Comparison of ENCODE assay signal across 8 cellular contexts in the genomic region with DNA sequence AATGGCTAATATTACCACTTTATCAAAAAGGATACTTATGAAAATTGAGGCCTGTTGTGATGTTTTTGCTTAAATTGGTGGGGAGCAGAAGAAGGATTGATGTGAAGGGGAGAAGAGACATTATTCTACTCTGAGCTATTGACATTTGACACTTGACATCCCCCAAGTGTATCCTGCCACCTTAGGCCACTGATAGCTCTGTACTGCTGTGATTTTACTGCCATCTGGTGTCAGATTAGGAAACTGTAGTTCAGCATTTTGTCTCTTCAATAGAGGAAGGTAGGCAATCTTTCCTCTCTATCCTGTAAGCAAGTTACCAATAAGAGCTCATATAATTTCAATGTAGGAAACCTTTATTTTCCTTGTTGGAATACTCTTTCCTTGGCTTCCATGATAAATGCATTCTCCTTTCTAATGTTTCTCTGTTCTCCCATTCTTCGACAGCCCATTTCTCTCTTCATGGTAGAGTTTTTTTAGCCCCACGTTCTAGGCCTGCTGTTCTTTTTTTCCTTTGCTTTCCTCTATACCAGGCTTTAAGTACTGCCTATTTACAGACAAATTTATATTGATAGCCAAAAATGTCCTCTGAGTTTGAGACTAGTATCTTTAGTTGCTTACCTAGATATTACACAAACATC. TPM values are rescaled to one million over a fixed set of nuclear protein-coding genes. Genes with fewer than 3 reads are reported as not detected.
DNase-seq lines count a peak whose midpoint lies in the region; ATAC-seq, FAIRE-seq and TF ChIP-seq lines count a peak whose summit lies in the region.

No MANE protein-coding gene starts in this region.

- H3K36me3 ChIP-seq in thoracic aorta: no peaks in the 10 kb centered on the region

- H3K4me3 ChIP-seq in thoracic aorta: no peak overlapping the region

- H3K9me3 Mint-ChIP-seq in activated naive CD4-positive, alpha-beta T cell treated with anti-CD3 and anti-CD28 coated beads for 36 hours: no peaks in the 10 kb centered on the region
- H3K9me3 Mint-ChIP-seq in brain: peaks cover 0 to 3% (median 0%) of the 10 kb centered on the region in 5 experiments

- DNase-seq in activated naive CD4-positive, alpha-beta T cell treated with anti-CD3 and anti-CD28 coated beads for 36 hours: peak; percentile 33
- no peak for DNase-seq in activated naive CD4-positive, alpha-beta T cell treated with Interleukin-2 at 50 U/mL for 16 hours
- DNase-seq in HPDE6-E6E7 (ENCODE audit: extremely low spot score) (peak; percentile 20), NCI-H748 (lab: John Stamatoyannopoulos, UW; ENCODE audit: unreplicated experiment) (peak; percentile 71), thoracic aorta (ENCODE audit: low spot score) (no peak)

- H3K27ac Mint-ChIP-seq in activated naive CD4-positive, alpha-beta T cell treated with anti-CD3 and anti-CD28 coated beads for 36 hours: no peak overlapping the region
- no peak overlapping the region for H3K27ac Mint-ChIP-seq in brain

- no peaks in the 10 kb centered on the region for H3K4me1 ChIP-seq in thoracic aorta (ENCODE audit: control insufficient read depth in 1 of 2, low read depth in 2 of 2)

- H3K36me3 Mint-ChIP-seq in activated naive CD4-positive, alpha-beta T cell treated with anti-CD3 and anti-CD28 coated beads for 36 hours (ENCODE audit: low read depth): peaks cover 8% of the 10 kb centered on the region
- peaks cover 33% of the 10 kb centered on the region for H3K36me3 Mint-ChIP-seq in brain

- no peaks in the 10 kb centered on the region for H3K27me3 Mint-ChIP-seq in activated naive CD4-positive, alpha-beta T cell treated with anti-CD3 and anti-CD28 coated beads for 36 hours (ENCODE audit: low read depth)
- H3K27me3 Mint-ChIP-seq in brain: no peaks in the 10 kb centered on the region

- ATAC-seq in GM21529 (IDR thresholded peaks at IDR 0.05; ENCODE audit: unreplicated experiment) (peak; percentile 92), thoracic aorta (ENCODE audit: insufficient number of reproducible peaks, low FRiP score, low read depth) (no peak)

- TF ChIP-seq CTCF in brain (conservative IDR thresholded peaks at IDR 0.05) (peak; percentile 65 to 77), thoracic aorta (IDR thresholded peaks at IDR 0.05) (peak; percentile 71)

- intact Hi-C loops in activated naive CD4-positive, alpha-beta T cell treated with anti-CD3 and anti-CD28 coated beads for 36 hours (cut with micrococcal nuclease): loop anchor here (1.0 to 10.0 kb wide), 7 partner anchors 46 to 1427 kb away; partner anchors contain the start of genes PPHLN1 and ZCRB1

- H3K9me3 ChIP-seq in thoracic aorta: no peaks in the 10 kb centered on the region

- no peak overlapping the region for H3K4me3 Mint-ChIP-seq in activated naive CD4-positive, alpha-beta T cell treated with anti-CD3 and anti-CD28 coated beads for 36 hours
- H3K4me3 Mint-ChIP-seq in brain: no peak overlapping the region

- no peak overlapping the region for H3K27ac ChIP-seq in thoracic aorta

- FAIRE-seq in islet of Langerhans (lab: Jason Lieb, UNC): peak; percentile 74

- CTCF ChIA-PET in activated naive CD4-positive, alpha-beta T cell treated with anti-CD3 and anti-CD28 coated beads for 36 hours (lab: Charles Lee): interaction anchor here (0.7 to 3.0 kb wide), 36 partner anchors 9 to 352 kb away, joined by 3 to 31 read pairs (median 4); partner anchors contain the start of genes PPHLN1 and ZCRB1

- no peaks in the 10 kb centered on the region for H3K27me3 ChIP-seq in thoracic aorta (replicated peaks; ENCODE audit: insufficient read depth)

- peaks cover 3% of the 10 kb centered on the region for H3K4me1 Mint-ChIP-seq in activated naive CD4-positive, alpha-beta T cell treated with anti-CD3 and anti-CD28 coated beads for 36 hours (ENCODE audit: low read depth)
- no peaks in the 10 kb centered on the region for H3K4me1 Mint-ChIP-seq in brain

RNA-seq across cellular contexts. Expression of gene PPHLN1, which starts 46.3 kb away (rescaled TPM):
- total RNA-seq in activated naive CD4-positive, alpha-beta T cell treated with anti-CD3 and anti-CD28 coated beads for 36 hours: 10 to 100 TPM; 52.9 to 63.3 TPM
- polyA plus RNA-seq in brain (ENCODE audit: insufficient read depth, low read depth, low replicate concordance): 30.7 TPM
- total RNA-seq in thoracic aorta: 10 to 100 TPM; 41.7 to 95.8 TPM

RNA-seq across cellular contexts. Expression of gene ZCRB1, which starts 46.4 kb away (rescaled TPM):
- 10 to 100 TPM; 79.5 to 84.2 TPM for total RNA-seq in activated naive CD4-positive, alpha-beta T cell treated with anti-CD3 and anti-CD28 coated beads for 36 hours
- 65.3 TPM for polyA plus RNA-seq in brain (ENCODE audit: insufficient read depth, low read depth, low replicate concordance)
- 10 to 100 TPM; 25.2 to 27.2 TPM for total RNA-seq in thoracic aorta

Comparison
In these comparisons a context has a peak if more than half of its experiments do, and no peak if none do; other contexts are left out.
1. DNase-seq: peak in activated naive CD4-positive, alpha-beta T cell treated with anti-CD3 and anti-CD28 coated beads for 36 hours (single experiment), HPDE6-E6E7 (single experiment) and NCI-H748 (single experiment); none in activated naive CD4-positive, alpha-beta T cell treated with Interleukin-2 at 50 U/mL for 16 hours (single experiment) and thoracic aorta (single experiment).